Comparison of ENCODE assay signal across 8 cellular contexts in genomic region chr17:43170140-43170765, GRCh38. TPM values are rescaled to one million over a fixed set of nuclear protein-coding genes. Genes with fewer than 3 reads are reported as not detected.
DNase-seq lines count a peak whose midpoint lies in the region; ATAC-seq and TF ChIP-seq lines count a peak whose summit lies in the region.

No MANE protein-coding gene starts in this region.

- no peak for TF ChIP-seq CTCF in GM12865 (IDR thresholded peaks at IDR 0.05; ENCODE audit: insufficient read depth, low read depth, low read length, missing control alignments)
- no peak for TF ChIP-seq CTCF in adrenal gland (IDR thresholded peaks at IDR 0.05)
- TF ChIP-seq CTCF in heart right ventricle (IDR thresholded peaks at IDR 0.05): no peak
- peak in 1 of 6 experiments; percentile 4 for TF ChIP-seq CTCF in upper lobe of left lung (IDR thresholded peaks at IDR 0.05)

- H3K27ac ChIP-seq in adrenal gland (peak overlapping the region; percentile 78 to 98 (median 97)), heart right ventricle (peak overlapping the region; percentile 91 to 97 (median 96)), upper lobe of left lung (peak overlapping the region; percentile 91 to 98 (median 96))

- no peaks in the 10 kb centered on the region for H3K36me3 ChIP-seq in adrenal gland (replicated peaks in 1 of 2)
- H3K36me3 ChIP-seq in heart right ventricle: peaks cover 0 to 6% (median 0%) of the 10 kb centered on the region in 9 donors
- H3K36me3 ChIP-seq in upper lobe of left lung: no peaks in the 10 kb centered on the region

- intact Hi-C loops in adrenal gland (cut with DNase I): loop anchor here in 1 of 2 donors (5.0 kb wide), 1 partner anchor 148 kb away; the partner anchor contains the start of gene VAT1
- intact Hi-C loops in heart right ventricle (cut with DNase I): loop anchor here in 8 of 10 donors (2.0 to 10.0 kb wide), 6 partner anchors 43 to 171 kb away; partner anchors contain the start of genes VAT1 (in 7 of the 8), BRCA1 (in 5 of the 8), RND2 (in 1 of the 8) and RPL27 (in 1 of the 8)
- intact Hi-C loops in posterior cingulate gyrus (cut with DNase I): loop anchor here (2.0 to 5.0 kb wide), 2 partner anchors 43 to 147 kb away; partner anchors contain the start of genes BRCA1 and VAT1

- H3K4me3 ChIP-seq in GM12865 (ENCODE audit: low read depth, low read length): peak overlapping the region; percentile 69
- peak overlapping the region; percentile 51 to 82 (median 73) for H3K4me3 ChIP-seq in adrenal gland
- H3K4me3 ChIP-seq in heart right ventricle: peak overlapping the region; percentile 49 to 83 (median 73)
- H3K4me3 ChIP-seq in upper lobe of left lung: peak overlapping the region; percentile 60 to 86 (median 72)

- 0% methylated on average over 21 to 27 of the region's 27 CpGs for WGBS in adrenal gland, 4 donors
- 0% methylated on average over 27 of the region's 27 CpGs for WGBS in heart right ventricle, 2 donors
- WGBS in upper lobe of left lung, 2 donors: 1% methylated on average over 26 to 27 of the region's 27 CpGs

- H3K27me3 ChIP-seq in adrenal gland: no peaks in the 10 kb centered on the region
- no peaks in the 10 kb centered on the region for H3K27me3 ChIP-seq in heart right ventricle
- no peaks in the 10 kb centered on the region for H3K27me3 ChIP-seq in upper lobe of left lung

- peak; percentile 59 for ATAC-seq in HG02840 (IDR thresholded peaks at IDR 0.05; ENCODE audit: low FRiP score, unreplicated experiment)
- peak; percentile 88 to 94 (median 91) for ATAC-seq in heart right ventricle
- ATAC-seq in upper lobe of left lung (ENCODE audit: low FRiP score in 2 of 2): peak; percentile 94 to 98

- TF ChIP-seq EP300 in upper lobe of left lung (IDR thresholded peaks at IDR 0.05): peak in 2 of 4 donors; percentile 2 to 11

- no peaks in the 10 kb centered on the region for H3K9me3 ChIP-seq in adrenal gland (replicated peaks in 1 of 3)
- no peaks in the 10 kb centered on the region for H3K9me3 ChIP-seq in heart right ventricle
- H3K9me3 ChIP-seq in upper lobe of left lung: no peaks in the 10 kb centered on the region

- H3K4me1 ChIP-seq in adrenal gland (replicated peaks in 1 of 2) (peaks cover 21 to 44% of the 10 kb centered on the region in 2 donors), heart right ventricle (peaks cover 2 to 49% (median 47%) of the 10 kb centered on the region in 9 donors), upper lobe of left lung (peaks cover 40 to 50% (median 44%) of the 10 kb centered on the region in 4 donors)

- peak in 1 of 2 donors; percentile 40 for TF ChIP-seq POLR2A in adrenal gland (IDR thresholded peaks at IDR 0.05)
- TF ChIP-seq POLR2A in upper lobe of left lung (IDR thresholded peaks at IDR 0.05): peak in 1 of 4 donors; percentile 54

- DNase-seq in GM12865 (ENCODE audit: low read depth) (peak; percentile 95), NCI-H1436 (lab: John Stamatoyannopoulos, UW) (peak; percentile 97), SW 1271 (lab: John Stamatoyannopoulos, UW) (peak; percentile 87 to 99), adrenal gland (peak; percentile 87 to 98 (median 95)), heart right ventricle (peak; percentile 82 to 91), posterior cingulate gyrus (peak; percentile 67 to 97 (median 83)), upper lobe of left lung (peak in 1 of 2 donors; percentile 96)

RNA-seq across cellular contexts. Expression of gene NBR1, which starts 0.8 kb away (rescaled TPM):
- total RNA-seq in adrenal gland (100 to 1,000 TPM in 7 of 8 donors, 10 to 100 TPM in 1; 68.2 to 139 (median 112) TPM), heart right ventricle (100 to 1,000 TPM in 7 of 10 donors, 10 to 100 TPM in 3; 80.3 to 120 (median 107) TPM), upper lobe of left lung (10 to 100 TPM; 52.4 to 95.5 (median 76.5) TPM)
- polyA plus RNA-seq in adrenal gland (10 to 100 TPM; 38.6 to 83.4 (median 39.9) TPM), heart right ventricle (10 to 100 TPM; 28.5 to 39.9 TPM)

RNA-seq across cellular contexts. Expression of gene TMEM106A, which starts 41.4 kb away (rescaled TPM):
- 10 to 100 TPM in 4 of 8 donors, 1 to 10 TPM in 4; 3.0 to 20.1 (median 10.0) TPM for total RNA-seq in adrenal gland
- 1 to 10 TPM; 1.9 to 9.2 (median 4.5) TPM for polyA plus RNA-seq in adrenal gland
- 10 to 100 TPM in 1 of 10 donors, 1 to 10 TPM in 9; 1.9 to 10.4 (median 2.7) TPM for total RNA-seq in heart right ventricle
- polyA plus RNA-seq in heart right ventricle: 1 to 10 TPM; 1.1 to 3.2 TPM
- total RNA-seq in upper lobe of left lung: 10 to 100 TPM in 4 of 6 donors, 1 to 10 TPM in 2; 5.8 to 68.1 (median 16.9) TPM

RNA-seq across cellular contexts. Expression of gene BRCA1, which starts 45.1 kb away (rescaled TPM):
- 10 to 100 TPM in 1 of 8 donors, 1 to 10 TPM in 7; 1.9 to 10.4 (median 4.8) TPM for total RNA-seq in adrenal gland
- 1 to 10 TPM; 1.1 to 3.4 (median 2.3) TPM for polyA plus RNA-seq in adrenal gland
- 10 to 100 TPM in 3 of 10 donors, 1 to 10 TPM in 7; 4.1 to 12.0 (median 8.2) TPM for total RNA-seq in heart right ventricle
- 1 to 10 TPM; 2.2 to 3.1 TPM for polyA plus RNA-seq in heart right ventricle
- total RNA-seq in upper lobe of left lung: 10 to 100 TPM in 3 of 6 donors, 1 to 10 TPM in 3; 4.3 to 15.7 (median 8.0) TPM

RNA-seq across cellular contexts. Expression of gene CCDC200, which starts 58.2 kb away (rescaled TPM):
- total RNA-seq in adrenal gland (not detected), heart right ventricle (not detected), upper lobe of left lung (1 to 10 TPM in 1 of 6 donors, not detected in 5; 8.4 TPM)
- polyA plus RNA-seq in adrenal gland (not detected), heart right ventricle (not detected)
